In genomic region chr19:5954293-5954692, GRCh38 we compare ENCODE assay signal across 9 cellular contexts. TPM values are rescaled to one million over a fixed set of nuclear protein-coding genes. Genes with fewer than 3 reads are reported as not detected.
DNase-seq lines count a peak whose midpoint lies in the region; ATAC-seq and TF ChIP-seq lines count a peak whose summit lies in the region.
"Had no signal": no experiment of that assay in that cellular context is flagged by ENCODE, and none has a peak within 500 bp of the region (broad histone marks: within the 10 kb centered on the region; RNA-seq: fewer than 3 reads in every experiment).

No MANE protein-coding gene starts in this region.

- H3K4me1 ChIP-seq in lower lobe of right lung: peaks cover 89% of the 10 kb centered on the region
- peaks cover 45 to 75% of the 10 kb centered on the region in 2 donors for H3K4me1 ChIP-seq in thoracic aorta (ENCODE audit: control insufficient read depth in 1 of 2, low read depth in 2 of 2)

- no peak for TF ChIP-seq CTCF in lower lobe of right lung (IDR thresholded peaks at IDR 0.05)
- TF ChIP-seq CTCF in thoracic aorta (IDR thresholded peaks at IDR 0.05): no peak

- H3K27ac ChIP-seq in lower lobe of right lung (peak overlapping the region; percentile 61), thoracic aorta (peak overlapping the region; percentile 62 to 66)

- intact Hi-C loops in lower lobe of right lung (cut with DNase I): no loop called here

- no peaks in the 10 kb centered on the region for H3K9me3 Mint-ChIP-seq in activated T-cell treated with anti-CD3 and anti-CD28 coated beads, Interleukin-2, amount 50 U/mL, for 4 hours
- H3K9me3 Mint-ChIP-seq in activated naive CD8-positive, alpha-beta T cell treated with anti-CD3 and anti-CD28 coated beads, Interleukin-2, amount 10 ng/mL, durations not matched to agents 7 days and 5 days: no peaks in the 10 kb centered on the region

- H3K4me3 ChIP-seq in lower lobe of right lung: no peak overlapping the region
- H3K4me3 ChIP-seq in thoracic aorta: peak overlapping the region; percentile 46

- H3K27me3 ChIP-seq in lower lobe of right lung (ENCODE audit: low read depth) (no peaks in the 10 kb centered on the region), thoracic aorta (replicated peaks; ENCODE audit: insufficient read depth) (no peaks in the 10 kb centered on the region)

- H3K36me3 Mint-ChIP-seq in activated T-cell treated with anti-CD3 and anti-CD28 coated beads, Interleukin-2, amount 50 U/mL, for 4 hours (ENCODE audit: insufficient read depth): peaks cover 16% of the 10 kb centered on the region
- H3K36me3 Mint-ChIP-seq in activated naive CD8-positive, alpha-beta T cell treated with anti-CD3 and anti-CD28 coated beads, Interleukin-2, amount 10 ng/mL, durations not matched to agents 7 days and 5 days: peaks cover 12% of the 10 kb centered on the region

- peaks cover 92% of the 10 kb centered on the region for H3K4me1 Mint-ChIP-seq in activated T-cell treated with anti-CD3 and anti-CD28 coated beads, Interleukin-2, amount 50 U/mL, for 4 hours (ENCODE audit: low read depth)
- H3K4me1 Mint-ChIP-seq in activated naive CD8-positive, alpha-beta T cell treated with anti-CD3 and anti-CD28 coated beads, Interleukin-2, amount 10 ng/mL, durations not matched to agents 7 days and 5 days: peaks cover 68% of the 10 kb centered on the region

- H3K27me3 Mint-ChIP-seq in activated T-cell treated with anti-CD3 and anti-CD28 coated beads, Interleukin-2, amount 50 U/mL, for 4 hours (ENCODE audit: low read depth): no peaks in the 10 kb centered on the region
- no peaks in the 10 kb centered on the region for H3K27me3 Mint-ChIP-seq in activated naive CD8-positive, alpha-beta T cell treated with anti-CD3 and anti-CD28 coated beads, Interleukin-2, amount 10 ng/mL, durations not matched to agents 7 days and 5 days

- H3K36me3 ChIP-seq in lower lobe of right lung (peaks cover 10% of the 10 kb centered on the region), thoracic aorta (no peaks in the 10 kb centered on the region)

- DNase-seq in activated T-cell treated with anti-CD3 and anti-CD28 coated beads, Interleukin-2, amount 50 U/mL, for 4 hours: no peak
- no peak for DNase-seq in activated T-cell treated with anti-CD3 and anti-CD28 coated beads, Interleukin-2, amount 50 U/mL, for 48 hours
- DNase-seq in activated naive CD8-positive, alpha-beta T cell treated with anti-CD3 and anti-CD28 coated beads, Interleukin-2, amount 10 ng/mL, durations not matched to agents 7 days and 5 days: no peak
- no peak for DNase-seq in lower lobe of right lung
- DNase-seq in thoracic aorta (ENCODE audit: low spot score): no peak
- DNase-seq in NCI-H2081 treated with DMSO at 0.1 percent for 48 hours (lab: John Stamatoyannopoulos, UW): no peak
- DNase-seq: activated gamma-delta T cell had no signal

- POLR2A ChIA-PET in activated naive CD8-positive, alpha-beta T cell treated with anti-CD3 and anti-CD28 coated beads, Interleukin-2, amount 10 ng/mL, durations not matched to agents 7 days and 5 days (lab: Charles Lee): interaction anchor here (1.8 kb wide), 1 partner anchor 14 kb away, joined by 5 read pairs; no protein-coding TSS in a partner anchor

- ATAC-seq in activated T-cell treated with anti-CD3 and anti-CD28 coated beads, Interleukin-2, amount 50 U/mL, for 4 hours: no peak
- ATAC-seq in activated naive CD8-positive, alpha-beta T cell treated with anti-CD3 and anti-CD28 coated beads, Interleukin-2, amount 10 ng/mL, durations not matched to agents 7 days and 5 days (ENCODE audit: low read depth): no peak
- ATAC-seq in lower lobe of right lung (no peak), thoracic aorta (ENCODE audit: insufficient number of reproducible peaks, low FRiP score, low read depth) (peak; percentile 1), GM18867 (IDR thresholded peaks at IDR 0.05; ENCODE audit: unreplicated experiment) (no peak), HG03139 (IDR thresholded peaks at IDR 0.05; ENCODE audit: unreplicated experiment) (no peak)

- H3K27ac Mint-ChIP-seq in activated naive CD8-positive, alpha-beta T cell treated with anti-CD3 and anti-CD28 coated beads, Interleukin-2, amount 10 ng/mL, durations not matched to agents 7 days and 5 days: peak overlapping the region; percentile 92

- H3K9me3 ChIP-seq in lower lobe of right lung (no peaks in the 10 kb centered on the region), thoracic aorta (no peaks in the 10 kb centered on the region)

- H3K4me3 Mint-ChIP-seq in activated T-cell treated with anti-CD3 and anti-CD28 coated beads, Interleukin-2, amount 50 U/mL, for 4 hours: peak overlapping the region; percentile 46
- peak overlapping the region; percentile 74 for H3K4me3 Mint-ChIP-seq in activated naive CD8-positive, alpha-beta T cell treated with anti-CD3 and anti-CD28 coated beads, Interleukin-2, amount 10 ng/mL, durations not matched to agents 7 days and 5 days

RNA-seq across cellular contexts. Expression of gene RANBP3, which starts 23.6 kb away (rescaled TPM):
- 100 to 1,000 TPM; 101 to 104 (median 103) TPM for total RNA-seq in activated T-cell treated with anti-CD3 and anti-CD28 coated beads, Interleukin-2, amount 50 U/mL, for 4 hours
- 100 to 1,000 TPM; 104 to 108 TPM for total RNA-seq in activated naive CD8-positive, alpha-beta T cell treated with anti-CD3 and anti-CD28 coated beads, Interleukin-2, amount 10 ng/mL, durations not matched to agents 7 days and 5 days
- total RNA-seq in lower lobe of right lung (70.8 TPM), thoracic aorta (100 to 1,000 TPM in 1 of 2 donors, 10 to 100 TPM in 1; 51.4 to 101 TPM)

RNA-seq across cellular contexts. Expression of gene CAPS, which starts 40.2 kb away (rescaled TPM):
- total RNA-seq in activated T-cell treated with anti-CD3 and anti-CD28 coated beads, Interleukin-2, amount 50 U/mL, for 4 hours: 1 to 10 TPM; 1.6 to 3.7 (median 2.7) TPM
- 10 to 100 TPM; 25.0 to 28.8 TPM for total RNA-seq in activated naive CD8-positive, alpha-beta T cell treated with anti-CD3 and anti-CD28 coated beads, Interleukin-2, amount 10 ng/mL, durations not matched to agents 7 days and 5 days
- total RNA-seq in lower lobe of right lung (76.7 TPM), thoracic aorta (10 to 100 TPM in 1 of 2 donors, 1 to 10 TPM in 1; 8.5 to 48.7 TPM)

RNA-seq across cellular contexts. Expression of gene VMAC, which starts 49.6 kb away (rescaled TPM):
- total RNA-seq in activated T-cell treated with anti-CD3 and anti-CD28 coated beads, Interleukin-2, amount 50 U/mL, for 4 hours: 1 to 10 TPM; 1.3 to 1.8 (median 1.7) TPM
- total RNA-seq in activated naive CD8-positive, alpha-beta T cell treated with anti-CD3 and anti-CD28 coated beads, Interleukin-2, amount 10 ng/mL, durations not matched to agents 7 days and 5 days: 10 to 100 TPM; 15.6 to 17.5 TPM
- total RNA-seq in lower lobe of right lung (8.1 TPM), thoracic aorta (10 to 100 TPM; 13.3 to 13.6 TPM)

RNA-seq across cellular contexts. Expression of gene NDUFA11, which starts 50.7 kb away (rescaled TPM):
- total RNA-seq in activated T-cell treated with anti-CD3 and anti-CD28 coated beads, Interleukin-2, amount 50 U/mL, for 4 hours: 100 to 1,000 TPM; 282 to 293 (median 292) TPM
- total RNA-seq in activated naive CD8-positive, alpha-beta T cell treated with anti-CD3 and anti-CD28 coated beads, Interleukin-2, amount 10 ng/mL, durations not matched to agents 7 days and 5 days: 100 to 1,000 TPM; 187 to 193 TPM
- total RNA-seq in lower lobe of right lung: 150 TPM
- 100 to 1,000 TPM in 1 of 2 donors, 10 to 100 TPM in 1; 83.2 to 177 TPM for total RNA-seq in thoracic aorta
